Comparison of ENCODE assay signal across 15 cellular contexts in genomic region chr5:88235346-88235745, GRCh38. TPM values are rescaled to one million over a fixed set of nuclear protein-coding genes. Genes with fewer than 3 reads are reported as not detected.
DNase-seq lines count a peak whose midpoint lies in the region; ATAC-seq and TF ChIP-seq lines count a peak whose summit lies in the region.
"Had no signal": no experiment of that assay in that cellular context is flagged by ENCODE, and none has a peak within 500 bp of the region (broad histone marks: within the 10 kb centered on the region; RNA-seq: fewer than 3 reads in every experiment).

No MANE protein-coding gene starts in this region.

- 100% methylated on average over 1 of the region's 1 CpG for WGBS in right lobe of liver (ENCODE audit: insufficient coverage, low coverage, low lambda C conversion rate, missing lambda C conversion rate)

- H3K9me2 ChIP-seq in GM23338 (ENCODE audit: insufficient read depth), result no peaks in the 10 kb centered on the region

- H3K27ac Mint-ChIP-seq in GM23338 (no peak overlapping the region), T-helper 17 cell (peak overlapping the region; percentile 80)
- H3K27ac Mint-ChIP-seq: CD4-positive, CD25-positive, alpha-beta regulatory T cell had no signal

- H3K27ac ChIP-seq in GM23338 (ENCODE audit: low read depth), result no peak overlapping the region
- H3K27ac ChIP-seq in iPS-20b (ENCODE audit: low read length), result no peak overlapping the region
- H3K27ac ChIP-seq in right lobe of liver, result no peak overlapping the region
- H3K27ac ChIP-seq: BLaER1 treated with 17β-estradiol and CSF1 and Interleukin-3, amounts not matched to agents 10 nM and 100 nM had no signal

- TF ChIP-seq CTCF in GM23338 (conservative IDR thresholded peaks at IDR 0.05; ENCODE audit: low read depth in 2 of 2), result peak in 1 of 2 experiments; percentile 18; a peak in 1 of 4 replicates
- no peak for TF ChIP-seq CTCF in retinal pigment epithelial cell (conservative IDR thresholded peaks at IDR 0.05; ENCODE audit: low read depth, low read length)
- TF ChIP-seq CTCF in right lobe of liver (IDR thresholded peaks at IDR 0.05), result no peak

- peaks cover 31% of the 10 kb centered on the region for H3K4me1 Mint-ChIP-seq in GM23338
- peaks cover 11% of the 10 kb centered on the region for H3K4me1 Mint-ChIP-seq in T-helper 17 cell

- H3K4me1 ChIP-seq in GM23338 (ENCODE audit: insufficient read depth), result peaks cover 40% of the 10 kb centered on the region
- peaks cover 31% of the 10 kb centered on the region for H3K4me1 ChIP-seq in iPS-20b (ENCODE audit: insufficient read depth, low read length)
- no peaks in the 10 kb centered on the region for H3K4me1 ChIP-seq in right lobe of liver
- H3K4me1 ChIP-seq: BLaER1 treated with 17β-estradiol and CSF1 and Interleukin-3, amounts not matched to agents 10 nM and 100 nM had no signal

- H3K79me2 ChIP-seq in GM23338 (replicated peaks; ENCODE audit: insufficient read depth), result peaks cover 25% of the 10 kb centered on the region

- H3K27me3 ChIP-seq in GM23338 (ENCODE audit: insufficient read depth) (no peaks in the 10 kb centered on the region), iPS-20b (ENCODE audit: insufficient read depth, low read length) (no peaks in the 10 kb centered on the region), right lobe of liver (no peaks in the 10 kb centered on the region)
- H3K27me3 ChIP-seq: BLaER1 treated with 17β-estradiol and CSF1 and Interleukin-3, amounts not matched to agents 10 nM and 100 nM had no signal

- H3K9ac ChIP-seq in iPS-20b (ENCODE audit: low read depth, low read length), result peak overlapping the region; percentile 17; the same call in 1 of the 2 replicates
- H3K9ac ChIP-seq: BLaER1 treated with 17β-estradiol and CSF1 and Interleukin-3, amounts not matched to agents 10 nM and 100 nM had no signal

- intact Hi-C loops in right lobe of liver (cut with DNase I), result no loop called here

- DNase-seq in GM23338 (ENCODE audit: low spot score) (peak; percentile 41), T-helper 17 cell (no peak), retinal pigment epithelial cell (ENCODE audit: low read depth) (peak; percentile 28), right lobe of liver (no peak)
- DNase-seq: ACHN; Calu3; CD4-positive, CD25-positive, alpha-beta regulatory T cell; DMS 273 treated with DMSO at 0.1 percent for 48 hours; IMR-90; KBM-7 had no signal

- H3K4me3 Mint-ChIP-seq in GM23338 (no peak overlapping the region), T-helper 17 cell (no peak overlapping the region)
- H3K4me3 Mint-ChIP-seq: CD4-positive, CD25-positive, alpha-beta regulatory T cell had no signal

- no peaks in the 10 kb centered on the region for H3K9me3 Mint-ChIP-seq in GM23338
- H3K9me3 Mint-ChIP-seq: CD4-positive, CD25-positive, alpha-beta regulatory T cell had no signal

- H3F3A ChIP-seq in GM23338 (replicated peaks; ENCODE audit: low read depth), result no peaks in the 10 kb centered on the region

- no peak for TF ChIP-seq POLR2A in right lobe of liver (IDR thresholded peaks at IDR 0.05)

- H3K27me3 Mint-ChIP-seq in GM23338 (ENCODE audit: insufficient read depth, low read depth, poor library complexity) (peaks cover 2% of the 10 kb centered on the region), T-helper 17 cell (no peaks in the 10 kb centered on the region)
- H3K27me3 Mint-ChIP-seq: CD4-positive, CD25-positive, alpha-beta regulatory T cell had no signal

- H3K9me3 ChIP-seq in T-helper 17 cell (ENCODE audit: control insufficient read depth, low read length, poor library complexity, severe bottlenecking), result no peaks in the 10 kb centered on the region
- no peaks in the 10 kb centered on the region for H3K9me3 ChIP-seq in iPS-20b (ENCODE audit: insufficient read depth, low read depth, low read length)
- no peaks in the 10 kb centered on the region for H3K9me3 ChIP-seq in right lobe of liver
- H3K9me3 ChIP-seq: BLaER1 treated with 17β-estradiol and CSF1 and Interleukin-3, amounts not matched to agents 10 nM and 100 nM had no signal

- H3K4me2 ChIP-seq in GM23338, result peak overlapping the region; percentile 61
- H3K4me2 ChIP-seq: BLaER1 treated with 17β-estradiol and CSF1 and Interleukin-3, amounts not matched to agents 10 nM and 100 nM had no signal

- H4K20me1 ChIP-seq in GM23338 (replicated peaks; ENCODE audit: insufficient read depth), result no peaks in the 10 kb centered on the region

- H2AFZ ChIP-seq in GM23338, result no peak overlapping the region

- peak; percentile 79 for ATAC-seq in GM23338
- ATAC-seq in T-helper 17 cell, result no peak
- no peak for ATAC-seq in HG02798 (IDR thresholded peaks at IDR 0.05; ENCODE audit: poor library complexity, unreplicated experiment)
- no peak for ATAC-seq in right lobe of liver
- no peak for ATAC-seq in GM19397 (IDR thresholded peaks at IDR 0.05; ENCODE audit: unreplicated experiment)
- ATAC-seq: HCT116 had no signal

- H3K4me3 ChIP-seq in GM23338 (no peak overlapping the region), iPS-20b (ENCODE audit: low read length) (peak overlapping the region; percentile 23; the same call in 1 of the 2 replicates), retinal pigment epithelial cell (ENCODE audit: low read length) (no peak overlapping the region), right lobe of liver (no peak overlapping the region)
- H3K4me3 ChIP-seq: BLaER1 treated with 17β-estradiol and CSF1 and Interleukin-3, amounts not matched to agents 10 nM and 100 nM had no signal

- no peaks in the 10 kb centered on the region for H3K36me3 ChIP-seq in GM23338 (ENCODE audit: insufficient read depth)
- peaks cover 4% of the 10 kb centered on the region; the same call in 1 of the 2 replicates for H3K36me3 ChIP-seq in iPS-20b (ENCODE audit: insufficient read depth, low read depth, low read length)
- H3K36me3 ChIP-seq in right lobe of liver, result no peaks in the 10 kb centered on the region

- peaks cover 12% of the 10 kb centered on the region for H3K36me3 Mint-ChIP-seq in GM23338 (ENCODE audit: low read depth)
- peaks cover 8% of the 10 kb centered on the region for H3K36me3 Mint-ChIP-seq in T-helper 17 cell (ENCODE audit: low read depth)

TF ChIP-seq in GM23338, 12 proteins besides CTCF, POLR2A, EP300 and RAD21 (continues in another document):
- no peak for TF ChIP-seq ETS1 (IDR thresholded peaks at IDR 0.05)
- TF ChIP-seq NANOG (IDR thresholded peaks at IDR 0.05; ENCODE audit: borderline replicate concordance), result no peak
- TF ChIP-seq REST (IDR thresholded peaks at IDR 0.05; ENCODE audit: unreplicated experiment), result no peak
- no peak for TF ChIP-seq STAT1 (IDR thresholded peaks at IDR 0.05; ENCODE audit: unreplicated experiment)
- no peak for TF ChIP-seq EZH2 (IDR thresholded peaks at IDR 0.05; ENCODE audit: low read depth, unreplicated experiment)
- no peak for TF ChIP-seq JUNB (IDR thresholded peaks at IDR 0.05; ENCODE audit: unreplicated experiment)

RNA-seq across cellular contexts. Expression of gene TMEM161B, which starts 33.3 kb away (rescaled TPM):
- 25.5 and 27.8 TPM in 2 replicates for total RNA-seq in GM23338 (2014; rRNA removed; shearing (Covaris generic))
- polyA plus RNA-seq in GM23338 (2016; fragmentation: Nextera tagmentation; extraction: Ambion mirVana), result 11.6 and 11.9 TPM in 2 replicates
- total RNA-seq in T-helper 17 cell (10 to 100 TPM; 17.4 to 26.1 TPM), right lobe of liver (1 to 10 TPM; 7.2 to 9.9 (median 8.2) TPM)

Comparison
In these comparisons a context has a peak if more than half of its experiments do, and no peak if none do; other contexts are left out.
1. DNase-seq: peak in GM23338 (single experiment) and retinal pigment epithelial cell (single experiment); none in T-helper 17 cell (0 of 3) and right lobe of liver (0 of 3).